7 cellular contexts compared by ENCODE assay signal in genomic region chr21:43045165-43045939, GRCh38. TPM values are rescaled to one million over a fixed set of nuclear protein-coding genes. Genes with fewer than 3 reads are reported as not detected.
DNase-seq lines count a peak whose midpoint lies in the region; ATAC-seq and TF ChIP-seq lines count a peak whose summit lies in the region.
"Not testable (repeated sequence)": the region's sequence is repeated elsewhere in the genome, so short reads cannot be mapped to it uniquely, and the experiment has no call there.

No MANE protein-coding gene starts in this region.

- not testable (repeated sequence) for H3K36me3 ChIP-seq in IMR-90 (ENCODE audit: control insufficient read depth, insufficient read depth, low read length); left ventricle myocardium inferior; mucosa of descending colon (ENCODE audit: low read depth); spleen

- not testable (repeated sequence) for H3K9ac ChIP-seq in IMR-90 (ENCODE audit: low read depth, low read length)

- not testable (repeated sequence) for BruUV-seq in IMR-90 (replicated peaks; lab: Mats Ljungman, UMichigan)

- H3K27me3 Mint-ChIP-seq in T-helper 17 cell; activated T-cell treated with anti-CD3 and anti-CD28 coated beads, Interleukin-2, amount 50 U/mL, for 24 hours; brain: not testable (repeated sequence)

- not testable (repeated sequence) for TF ChIP-seq POLR2A in IMR-90 (IDR thresholded peaks at IDR 0.05; ENCODE audit: low read depth, low read length); spleen (IDR thresholded peaks at IDR 0.05)

- no CpG with 5 or more reads among the region's 18 CpGs for WGBS in IMR-90 (ENCODE audit: extremely low coverage in 2 of 2, insufficient read length in 1 of 2), 2 experiments
- 0 to 8% (median 7%) methylated on average over 2 to 8 of the region's 18 CpGs; no CpG with 5 or more reads in 1 of the 5 donors for WGBS in spleen, 5 donors

- not testable (repeated sequence) for H3K4me1 ChIP-seq in IMR-90 (ENCODE audit: control insufficient read depth, insufficient read depth, low read length); left ventricle myocardium inferior; mucosa of descending colon (ENCODE audit: low read depth); spleen

- CTCF ChIA-PET in IMR-90 (lab: Yijun Ruan, JAX), result not testable (repeated sequence)

- H3K27ac Mint-ChIP-seq in T-helper 17 cell (peak overlapping the region; percentile 86), brain (peak overlapping the region in 3 of 5 experiments; percentile 42 to 92 (median 91))
- H3K27ac Mint-ChIP-seq in activated T-cell treated with anti-CD3 and anti-CD28 coated beads, Interleukin-2, amount 50 U/mL, for 24 hours, result peak overlapping the region; percentile 69

- not testable (repeated sequence) for H4K5ac ChIP-seq in IMR-90 (ENCODE audit: low read depth, low read length)

- H3K18ac ChIP-seq in IMR-90 (ENCODE audit: low read depth, low read length), result not testable (repeated sequence)

- not testable (repeated sequence) for H3K27me3 ChIP-seq in IMR-90 (ENCODE audit: control insufficient read depth, insufficient read depth, low read length); left ventricle myocardium inferior (ENCODE audit: low read depth); spleen (replicated peaks in 1 of 7)

- POLR2A ChIA-PET in IMR-90 (lab: Charles Lee; ENCODE audit: unreplicated experiment), result not testable (repeated sequence)

- H2BK15ac ChIP-seq in IMR-90 (ENCODE audit: low read depth, low read length), result not testable (repeated sequence)

- H3K9me3 ChIP-seq in IMR-90 (ENCODE audit: control insufficient read depth, insufficient read depth, low read length); T-helper 17 cell (ENCODE audit: control insufficient read depth, low read length, poor library complexity, severe bottlenecking); left ventricle myocardium inferior (replicated peaks); mucosa of descending colon; spleen: not testable (repeated sequence)

- intact Hi-C loops in IMR-90 (cut with micrococcal nuclease); left ventricle myocardium inferior (cut with micrococcal nuclease); mucosa of descending colon (cut with DNase I, micrococcal nuclease); spleen (cut with DNase I; ENCODE audit: low total_unique reads): not testable (repeated sequence)

- not testable (repeated sequence) for H3K4me1 Mint-ChIP-seq in T-helper 17 cell; activated T-cell treated with anti-CD3 and anti-CD28 coated beads, Interleukin-2, amount 50 U/mL, for 24 hours (ENCODE audit: low read depth); brain

- H2BK20ac ChIP-seq in IMR-90 (ENCODE audit: low read depth, low read length), result not testable (repeated sequence)

- not testable (repeated sequence) for H4K20me1 ChIP-seq in IMR-90 (ENCODE audit: insufficient read depth, low read length)

- H2BK5ac ChIP-seq in IMR-90 (ENCODE audit: low read depth, low read length, poor library complexity, severe bottlenecking), result not testable (repeated sequence)

- peak; percentile 72 for ATAC-seq in IMR-90 (ENCODE audit: low read depth)
- ATAC-seq in T-helper 17 cell, result peak; percentile 63
- peak; percentile 72 for ATAC-seq in mucosa of descending colon

- not testable (repeated sequence) for H3K14ac ChIP-seq in IMR-90 (replicated peaks; ENCODE audit: low read depth, low read length)

- not testable (repeated sequence) for H2AK9ac ChIP-seq in IMR-90 (replicated peaks; ENCODE audit: low read depth, low read length, poor library complexity)

- TF ChIP-seq RAD21 in IMR-90 (IDR thresholded peaks at IDR 0.05; ENCODE audit: low read length), result not testable (repeated sequence)

- not testable (repeated sequence) for H2AK5ac ChIP-seq in IMR-90 (ENCODE audit: low read depth, low read length)

- H3K27ac ChIP-seq in IMR-90 (ENCODE audit: insufficient read depth, low read length), result not testable (repeated sequence)
- H3K27ac ChIP-seq in left ventricle myocardium inferior (replicated peaks) (peak overlapping the region; percentile 63), spleen (peak overlapping the region in 4 of 8 donors; percentile 55 to 72 (median 62))

- not testable (repeated sequence) for H3K4me2 ChIP-seq in IMR-90 (ENCODE audit: low read depth, low read length)

- not testable (repeated sequence) for H3K4ac ChIP-seq in IMR-90 (ENCODE audit: low read depth, low read length)

- H3K56ac ChIP-seq in IMR-90 (ENCODE audit: extremely low read depth, insufficient read depth, low read length), result not testable (repeated sequence)

- H2BK120ac ChIP-seq in IMR-90 (ENCODE audit: low read depth, low read length), result not testable (repeated sequence)

- not testable (repeated sequence) for TF ChIP-seq CTCF in IMR-90 (conservative IDR thresholded peaks at IDR 0.05; ENCODE audit: low read depth, low read length); brain (conservative IDR thresholded peaks at IDR 0.05); left ventricle myocardium inferior (IDR thresholded peaks at IDR 0.05; ENCODE audit: borderline replicate concordance); mucosa of descending colon (IDR thresholded peaks at IDR 0.05); spleen (IDR thresholded peaks at IDR 0.05 in 8 of 11, conservative IDR thresholded peaks at IDR 0.05 in 3 of 11)

- H3K23ac ChIP-seq in IMR-90 (ENCODE audit: low read depth, low read length), result not testable (repeated sequence)

- dilution Hi-C loops in IMR-90 (cut with HindIII; ENCODE audit: low sequenced_read_pairs, unreplicated experiment), result not testable (repeated sequence)

- H3K4me3 Mint-ChIP-seq in T-helper 17 cell, result peak overlapping the region; percentile 74
- not testable (repeated sequence) for H3K4me3 Mint-ChIP-seq in activated T-cell treated with anti-CD3 and anti-CD28 coated beads, Interleukin-2, amount 50 U/mL, for 24 hours; brain

- not testable (repeated sequence) for H3K79me1 ChIP-seq in IMR-90 (ENCODE audit: low read depth in 1 of 2, low read length in 2 of 2)

- not testable (repeated sequence) for H3K9me3 Mint-ChIP-seq in activated T-cell treated with anti-CD3 and anti-CD28 coated beads, Interleukin-2, amount 50 U/mL, for 24 hours; brain

- in situ Hi-C loops in IMR-90 (cut with MboI; ENCODE audit: low sequenced_read_pairs), result not testable (repeated sequence)

- not testable (repeated sequence) for H4K91ac ChIP-seq in IMR-90 (ENCODE audit: insufficient read depth, low read depth, low read length)

- not testable (repeated sequence) for H3K4me3 ChIP-seq in IMR-90 (ENCODE audit: insufficient read depth, low read depth, low read length); left ventricle myocardium inferior; mucosa of descending colon; spleen

- H2AFZ ChIP-seq in IMR-90 (replicated peaks; ENCODE audit: low read length, poor library complexity), result not testable (repeated sequence)

- not testable (repeated sequence) for H3K9me1 ChIP-seq in IMR-90 (ENCODE audit: insufficient read depth, low read length)

- not testable (repeated sequence) for H4K8ac ChIP-seq in IMR-90 (ENCODE audit: low read depth in 2 of 2, low read length in 2 of 2)

- not testable (repeated sequence) for DNase-seq in IMR-90; T-helper 17 cell; activated T-cell treated with anti-CD3 and anti-CD28 coated beads, Interleukin-2, amount 50 U/mL, for 24 hours; left ventricle myocardium inferior; mucosa of descending colon
- DNase-seq in spleen, result peak; percentile 74

- H3K36me3 Mint-ChIP-seq in T-helper 17 cell (ENCODE audit: low read depth); activated T-cell treated with anti-CD3 and anti-CD28 coated beads, Interleukin-2, amount 50 U/mL, for 24 hours (ENCODE audit: low read depth); brain: not testable (repeated sequence)

RNA-seq across cellular contexts. Expression of gene CBS, which starts 30.3 kb away (rescaled TPM):
- total RNA-seq in IMR-90 (2012; rRNA removed) (35.6 and 38.5 TPM in 2 replicates), T-helper 17 cell (under 1 TPM in 1 of 2 donors, not detected in 1; 0.37 TPM), left ventricle myocardium inferior (10.3 TPM), mucosa of descending colon (1 to 10 TPM; 4.5 to 5.8 (median 4.6) TPM), spleen (10 to 100 TPM in 1 of 7 donors, 1 to 10 TPM in 6; 1.2 to 10.9 (median 4.5) TPM)
- polyA plus RNA-seq in IMR-90 (2012; rRNA removed) (49.6 and 54.3 TPM in 2 replicates), brain (ENCODE audit: insufficient read depth, low read depth, low replicate concordance) (31.2 TPM), spleen (1 to 10 TPM in 2 of 3 donors, under 1 TPM in 1; 0.65 to 2.9 (median 1.4) TPM)
- polyA plus RNA-seq in IMR-90 (2012; cell fraction: cytosol; rRNA removed), result 33.1 and 67.5 TPM in 2 replicates
- 180 and 273 TPM in 2 replicates for polyA plus RNA-seq in IMR-90 (2012; cell fraction: nucleus; rRNA removed; ENCODE audit: low replicate concordance)
